In genomic region chr2:204234879-204235278, GRCh38 we compare ENCODE assay signal across 22 cellular contexts.
A peak's percentile ranks its signal among the peaks of the same experiment; 100 is the strongest.
DNase-seq lines count a peak whose midpoint lies in the region; ATAC-seq, FAIRE-seq and TF ChIP-seq lines count a peak whose summit lies in the region.
"Had no signal": no experiment of that assay in that cellular context is flagged by ENCODE, and none has a peak within 500 bp of the region (broad histone marks: within the 10 kb centered on the region; RNA-seq: fewer than 3 reads in every experiment).

No MANE protein-coding gene starts in this region.

- peak; percentile 13 for DNase-seq in NCI-H2171 treated with DMSO at 0.1 percent for 48 hours (lab: John Stamatoyannopoulos, UW)
- no peak for DNase-seq in NCI-H2171 (lab: John Stamatoyannopoulos, UW)
- DNase-seq in T1000 (lab: John Stamatoyannopoulos, UW), result peak; percentile 57
- peak; percentile 36 for DNase-seq in fibroblast of mammary gland (ENCODE audit: low read depth)
- no peak for DNase-seq in DMS114 treated with DMSO at 0.1 percent for 48 hours (lab: John Stamatoyannopoulos, UW; ENCODE audit: unreplicated experiment)
- DNase-seq in DMS53 (lab: John Stamatoyannopoulos, UW), result no peak
- DNase-seq in GM12891 (ENCODE audit: insufficient read length, low spot score), result no peak
- DNase-seq: activated CD4-positive, alpha-beta T cell treated with anti-CD3 and anti-CD28 coated beads, Interleukin-2, amount 50 U/mL, for 48 hours; activated naive CD4-positive, alpha-beta T cell treated with anti-CD3 and anti-CD28 coated beads, Interleukin-2, amount 10 ng/mL, durations not matched to agents 7 days and 5 days; activated T-cell treated with anti-CD3 and anti-CD28 coated beads, Interleukin-2, amount 50 U/mL, for 1 hour; CD4-positive, CD25-positive, alpha-beta regulatory T cell; DMS79 treated with DMSO at 0.1 percent for 48 hours; GOT3; heart left ventricle; kidney; NCI-H1048; NCI-H2029 treated with DMSO at 0.1 percent for 48 hours; NCI-H524; spleen had no signal

- no peak for TF ChIP-seq CTCF in fibroblast of mammary gland (conservative IDR thresholded peaks at IDR 0.05; ENCODE audit: control insufficient read depth, insufficient read depth, low read depth, low read length)

- no peak overlapping the region for H3K4me3 ChIP-seq in fibroblast of mammary gland (ENCODE audit: control insufficient read depth, low read depth, low read length)
- H3K4me3 ChIP-seq: heart left ventricle, spleen had no signal

- no peak for FAIRE-seq in GM12891 (lab: Jason Lieb, UNC)
- FAIRE-seq: A204.1, bronchial epithelial cell, kidney had no signal

- TF ChIP-seq POLR2A in GM12891 (IDR thresholded peaks at IDR 0.05; ENCODE audit: low read depth, low read length), result no peak

- no peak for ATAC-seq in HG03045 (IDR thresholded peaks at IDR 0.05; ENCODE audit: unreplicated experiment)
- ATAC-seq: heart left ventricle had no signal

TF ChIP-seq in GM12891, 5 proteins besides CTCF, POLR2A, EP300 and RAD21:
- TF ChIP-seq PAX5 (IDR thresholded peaks at IDR 0.05; ENCODE audit: insufficient read depth, low read length, severe bottlenecking), result no peak
- no peak for TF ChIP-seq SPI1 (IDR thresholded peaks at IDR 0.05; ENCODE audit: low read depth, low read length)
- TF ChIP-seq POU2F2 (IDR thresholded peaks at IDR 0.05; ENCODE audit: low read depth, low read length), result no peak
- TF ChIP-seq TAF1 (IDR thresholded peaks at IDR 0.05; ENCODE audit: low read depth, low read length), result no peak
- no peak for TF ChIP-seq POLR2AphosphoS5 (IDR thresholded peaks at IDR 0.05; ENCODE audit: low read depth, low read length)

Comparison
In these comparisons a context has a peak if more than half of its experiments do, and no peak if none do; other contexts are left out.
1. DNase-seq: peak in NCI-H2171 treated with DMSO at 0.1 percent for 48 hours (single experiment), T1000 (single experiment) and fibroblast of mammary gland (single experiment); none in NCI-H2171 (single experiment), DMS114 treated with DMSO at 0.1 percent for 48 hours (single experiment), DMS53 (single experiment) and GM12891 (single experiment).